In the genomic region with DNA sequence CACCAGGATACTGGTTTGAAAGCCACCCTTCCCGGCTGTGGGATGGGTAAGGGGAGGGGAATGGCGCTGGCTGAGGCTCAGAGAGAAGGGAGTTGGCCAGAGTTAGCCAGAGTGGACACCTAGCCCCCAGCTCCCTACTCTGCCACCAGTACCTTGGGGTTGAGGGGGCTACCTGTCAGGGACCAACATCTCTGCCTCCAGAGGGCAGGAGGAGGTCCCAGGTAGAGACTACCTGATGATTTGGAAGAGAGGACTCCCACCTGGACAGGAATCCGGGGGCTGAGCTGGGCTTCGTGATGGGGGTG, we compare ENCODE assay signal across 2 cellular contexts.
TF ChIP-seq lines count a peak whose summit lies in the region.

No MANE protein-coding gene starts in this region.

TF ChIP-seq in A549, 52 proteins besides CTCF, POLR2A, EP300 and RAD21:
- TF ChIP-seq ELK1 (IDR thresholded peaks at IDR 0.05; ENCODE audit: low read depth, low read length), result no peak
- TF ChIP-seq CBX2 (IDR thresholded peaks at IDR 0.05; ENCODE audit: borderline replicate concordance, low read depth), result no peak
- TF ChIP-seq MAFK (IDR thresholded peaks at IDR 0.05; ENCODE audit: partially characterized antibody), result no peak
- no peak for TF ChIP-seq KDM1A (IDR thresholded peaks at IDR 0.05; ENCODE audit: low read depth)
- no peak for TF ChIP-seq FOSL2 (IDR thresholded peaks at IDR 0.05)
- TF ChIP-seq FOSL2 (CRISPR knock-in tag; IDR thresholded peaks at IDR 0.05), result no peak
- no peak for TF ChIP-seq ZNF302 (CRISPR knock-in tag; IDR thresholded peaks at IDR 0.05)
- no peak for TF ChIP-seq EHF (CRISPR knock-in tag; IDR thresholded peaks at IDR 0.05)
- no peak for TF ChIP-seq KDM5A (IDR thresholded peaks at IDR 0.05)
- no peak for TF ChIP-seq HMGXB4 (CRISPR knock-in tag; IDR thresholded peaks at IDR 0.05; ENCODE audit: borderline replicate concordance)
- no peak for TF ChIP-seq CHD4 (IDR thresholded peaks at IDR 0.05; ENCODE audit: borderline replicate concordance)
- TF ChIP-seq, protein P1, sequence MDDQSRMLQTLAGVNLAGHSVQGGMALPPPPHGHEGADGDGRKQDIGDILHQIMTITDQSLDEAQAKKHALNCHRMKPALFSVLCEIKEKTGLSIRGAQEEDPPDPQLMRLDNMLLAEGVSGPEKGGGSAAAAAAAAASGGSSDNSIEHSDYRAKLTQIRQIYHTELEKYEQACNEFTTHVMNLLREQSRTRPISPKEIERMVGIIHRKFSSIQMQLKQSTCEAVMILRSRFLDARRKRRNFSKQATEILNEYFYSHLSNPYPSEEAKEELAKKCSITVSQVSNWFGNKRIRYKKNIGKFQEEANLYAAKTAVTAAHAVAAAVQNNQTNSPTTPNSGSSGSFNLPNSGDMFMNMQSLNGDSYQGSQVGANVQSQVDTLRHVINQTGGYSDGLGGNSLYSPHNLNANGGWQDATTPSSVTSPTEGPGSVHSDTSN (IDR thresholded peaks at IDR 0.05), result no peak
- no peak for TF ChIP-seq MAZ (IDR thresholded peaks at IDR 0.05; ENCODE audit: borderline replicate concordance, low read depth, low read length)
- TF ChIP-seq CHD2 (IDR thresholded peaks at IDR 0.05; ENCODE audit: low read length, partially characterized antibody), result no peak
- no peak for TF ChIP-seq GATA3 (IDR thresholded peaks at IDR 0.05; ENCODE audit: borderline replicate concordance)
- no peak for TF ChIP-seq RFX5 (IDR thresholded peaks at IDR 0.05)
- no peak for TF ChIP-seq SMC3 (IDR thresholded peaks at IDR 0.05)
- no peak for TF ChIP-seq POLR2AphosphoS2 (conservative IDR thresholded peaks at IDR 0.05; ENCODE audit: low read length)
- TF ChIP-seq, protein P2, sequence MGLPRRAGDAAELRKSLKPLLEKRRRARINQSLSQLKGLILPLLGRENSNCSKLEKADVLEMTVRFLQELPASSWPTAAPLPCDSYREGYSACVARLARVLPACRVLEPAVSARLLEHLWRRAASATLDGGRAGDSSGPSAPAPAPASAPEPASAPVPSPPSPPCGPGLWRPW (IDR thresholded peaks at IDR 0.05), result no peak

TF ChIP-seq in IMR-90, 13 proteins besides CTCF, POLR2A, EP300 and RAD21:
- TF ChIP-seq FOS (IDR thresholded peaks at IDR 0.05; ENCODE audit: low read depth, low read length), result no peak
- no peak for TF ChIP-seq NFE2L2 (IDR thresholded peaks at IDR 0.05; ENCODE audit: low read depth, low read length)
- TF ChIP-seq MAZ (IDR thresholded peaks at IDR 0.05; ENCODE audit: borderline replicate concordance, low read depth, low read length), result no peak
- no peak for TF ChIP-seq BHLHE40 (IDR thresholded peaks at IDR 0.05; ENCODE audit: low read depth, low read length)
- TF ChIP-seq, protein P3, sequence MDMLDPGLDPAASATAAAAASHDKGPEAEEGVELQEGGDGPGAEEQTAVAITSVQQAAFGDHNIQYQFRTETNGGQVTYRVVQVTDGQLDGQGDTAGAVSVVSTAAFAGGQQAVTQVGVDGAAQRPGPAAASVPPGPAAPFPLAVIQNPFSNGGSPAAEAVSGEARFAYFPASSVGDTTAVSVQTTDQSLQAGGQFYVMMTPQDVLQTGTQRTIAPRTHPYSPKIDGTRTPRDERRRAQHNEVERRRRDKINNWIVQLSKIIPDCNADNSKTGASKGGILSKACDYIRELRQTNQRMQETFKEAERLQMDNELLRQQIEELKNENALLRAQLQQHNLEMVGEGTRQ (IDR thresholded peaks at IDR 0.05; ENCODE audit: low read depth, low read length), result no peak
- TF ChIP-seq RFX5 (IDR thresholded peaks at IDR 0.05; ENCODE audit: low read depth, low read length), result no peak
- TF ChIP-seq CHD1 (IDR thresholded peaks at IDR 0.05; ENCODE audit: low read depth, low read length), result no peak
- TF ChIP-seq MAFK (IDR thresholded peaks at IDR 0.05; ENCODE audit: low read depth, low read length), result no peak
- no peak for TF ChIP-seq MXI1 (IDR thresholded peaks at IDR 0.05; ENCODE audit: borderline replicate concordance, low read depth, low read length)
- TF ChIP-seq CEBPB (IDR thresholded peaks at IDR 0.05; ENCODE audit: low read depth, low read length), result no peak
- TF ChIP-seq ELK1 (IDR thresholded peaks at IDR 0.05; ENCODE audit: borderline replicate concordance, low read depth, low read length), result no peak
- no peak for TF ChIP-seq RCOR1 (IDR thresholded peaks at IDR 0.05; ENCODE audit: insufficient replicate concordance, low read length)
- no peak for TF ChIP-seq SMC3 (IDR thresholded peaks at IDR 0.05; ENCODE audit: low read depth, low read length)
